ENCODE assay signal across 12 cellular contexts in genomic region chr4:147793973-147794690, GRCh38.
DNase-seq lines count a peak whose midpoint lies in the region; ATAC-seq, FAIRE-seq and TF ChIP-seq lines count a peak whose summit lies in the region.
"Had no signal": no experiment of that assay in that cellular context is flagged by ENCODE, and none has a peak within 500 bp of the region (broad histone marks: within the 10 kb centered on the region; RNA-seq: fewer than 3 reads in every experiment).

No MANE protein-coding gene starts in this region.

- H3K36me3 ChIP-seq in Panc1 (ENCODE audit: control insufficient read depth, insufficient read depth, low read length) (no peaks in the 10 kb centered on the region), mesendoderm (ENCODE audit: control insufficient read depth, insufficient read depth, low read length) (no peaks in the 10 kb centered on the region)
- H3K36me3 ChIP-seq: HAP-1 had no signal

- in situ Hi-C loops in Panc1 (cut with HindIII; ENCODE audit: low pct_unique_long_range_greater_than_20kb, low sequenced_read_pairs) = no loop called here

- no peaks in the 10 kb centered on the region for H3K79me2 ChIP-seq in mesendoderm (ENCODE audit: control insufficient read depth, insufficient read depth, low read length)

- CTCF ChIA-PET in Panc1 (lab: Charles Lee) = no interaction called here

- H3K27ac Mint-ChIP-seq in mesothelial cell of epicardium = peak overlapping the region; percentile 80
- H3K27ac Mint-ChIP-seq in stimulated activated naive B cell treated with anti-CD40 and anti-IgM and Interleukin-4, amounts not matched to agents 10 μg/mL and 1 μg/mL and 100 μg/mL, for 72 hours = no peak overlapping the region

- no peaks in the 10 kb centered on the region for H3K36me3 Mint-ChIP-seq in mesothelial cell of epicardium
- no peaks in the 10 kb centered on the region for H3K36me3 Mint-ChIP-seq in stimulated activated naive B cell treated with anti-CD40 and anti-IgM and Interleukin-4, amounts not matched to agents 10 μg/mL and 1 μg/mL and 100 μg/mL, for 72 hours

- no peak overlapping the region for H3K56ac ChIP-seq in mesendoderm (ENCODE audit: low read length)

- POLR2A ChIA-PET in Panc1 (lab: Charles Lee) = no interaction called here

- no peak overlapping the region for H3K23ac ChIP-seq in mesendoderm (ENCODE audit: low read length)

- no peak overlapping the region for H2BK120ac ChIP-seq in mesendoderm (ENCODE audit: low read depth, low read length)

- H2AK5ac ChIP-seq in mesendoderm (ENCODE audit: low read length) = no peak overlapping the region

- H3K9me3 Mint-ChIP-seq in mesothelial cell of epicardium = no peaks in the 10 kb centered on the region
- H3K9me3 Mint-ChIP-seq in stimulated activated naive B cell treated with anti-CD40 and anti-IgM and Interleukin-4, amounts not matched to agents 10 μg/mL and 1 μg/mL and 100 μg/mL, for 72 hours = peaks cover 0 to 3% of the 10 kb centered on the region in 2 donors

- no peak overlapping the region for H3K4me3 Mint-ChIP-seq in mesothelial cell of epicardium
- H3K4me3 Mint-ChIP-seq in stimulated activated naive B cell treated with anti-CD40 and anti-IgM and Interleukin-4, amounts not matched to agents 10 μg/mL and 1 μg/mL and 100 μg/mL, for 72 hours = no peak overlapping the region

- no peak overlapping the region for H3K4me2 ChIP-seq in mesendoderm (ENCODE audit: low read length)

- peaks cover 30% of the 10 kb centered on the region for H3K4me1 Mint-ChIP-seq in mesothelial cell of epicardium
- H3K4me1 Mint-ChIP-seq in stimulated activated naive B cell treated with anti-CD40 and anti-IgM and Interleukin-4, amounts not matched to agents 10 μg/mL and 1 μg/mL and 100 μg/mL, for 72 hours = peaks cover 12 to 31% of the 10 kb centered on the region in 2 donors

- H3K4ac ChIP-seq in mesendoderm (ENCODE audit: low read depth, low read length) = no peak overlapping the region

- intact Hi-C loops in Panc1 (cut with micrococcal nuclease; ENCODE audit: unreplicated experiment) = no loop called here

- no CpG with 5 or more reads among the region's 4 CpGs for WGBS in mesendoderm (ENCODE audit: extremely low coverage, insufficient coverage, low lambda C conversion rate)

- no peak overlapping the region for H3K9ac ChIP-seq in mesendoderm (ENCODE audit: low read length)

- peak overlapping the region; percentile 61; the same call in 1 of the 2 replicates for H3K27ac ChIP-seq in Panc1 (ENCODE audit: low read length)
- H3K27ac ChIP-seq in mesendoderm (ENCODE audit: low read depth, low read length) = no peak overlapping the region

- no peak for FAIRE-seq in urothelium cell line (lab: Jason Lieb, UNC)

- ATAC-seq in GM18498 (IDR thresholded peaks at IDR 0.05; ENCODE audit: unreplicated experiment) (peak; percentile 31), GM21576 (IDR thresholded peaks at IDR 0.05; ENCODE audit: unreplicated experiment) (peak; percentile 39), Panc1 (peak; percentile 22; the same call in 1 of the 2 replicates)
- ATAC-seq in stimulated activated naive B cell treated with anti-CD40 and anti-IgM and Interleukin-4, amounts not matched to agents 10 μg/mL and 1 μg/mL and 100 μg/mL, for 72 hours (replicated peaks) = no peak

- no peak overlapping the region for H2BK15ac ChIP-seq in mesendoderm (replicated peaks; ENCODE audit: low read depth)

- BruUV-seq in Panc1 (replicated peaks; lab: Mats Ljungman, UMichigan) = no TSS peak

- H2BK5ac ChIP-seq in mesendoderm (ENCODE audit: low read length) = no peak overlapping the region

- H3K18ac ChIP-seq in mesendoderm (ENCODE audit: low read length) = no peak overlapping the region

- peaks cover 21% of the 10 kb centered on the region for H3K4me1 ChIP-seq in Panc1 (ENCODE audit: control insufficient read depth, insufficient read depth, low read length)
- H3K4me1 ChIP-seq in mesendoderm (ENCODE audit: control insufficient read depth, low read depth, low read length) = no peaks in the 10 kb centered on the region

- H3K27me3 ChIP-seq in Panc1 (ENCODE audit: control insufficient read depth, insufficient read depth, low read length) (no peaks in the 10 kb centered on the region), mesendoderm (ENCODE audit: insufficient read depth, low read length, poor library complexity) (no peaks in the 10 kb centered on the region)

- no peaks in the 10 kb centered on the region for H3K27me3 Mint-ChIP-seq in mesothelial cell of epicardium (ENCODE audit: low read depth)
- H3K27me3 Mint-ChIP-seq in stimulated activated naive B cell treated with anti-CD40 and anti-IgM and Interleukin-4, amounts not matched to agents 10 μg/mL and 1 μg/mL and 100 μg/mL, for 72 hours = peaks cover 5 to 8% of the 10 kb centered on the region in 2 donors

- H3K9me3 ChIP-seq in Panc1 (ENCODE audit: control insufficient read depth, insufficient read depth, low read depth, low read length) = no peaks in the 10 kb centered on the region
- H3K9me3 ChIP-seq: HAP-1 had no signal

- H4K5ac ChIP-seq in mesendoderm (ENCODE audit: low read length) = no peak overlapping the region

- H3K79me1 ChIP-seq in mesendoderm (ENCODE audit: low read length) = peaks cover 2% of the 10 kb centered on the region

- H3K4me3 ChIP-seq in Panc1 (ENCODE audit: low read depth in 2 of 2, low read length in 2 of 2) = no peak overlapping the region
- no peak overlapping the region for H3K4me3 ChIP-seq in mesendoderm (ENCODE audit: low read length)
- H3K4me3 ChIP-seq: HAP-1 had no signal

- TF ChIP-seq CTCF in Panc1 (IDR thresholded peaks at IDR 0.05) (no peak), mesothelial cell of epicardium (IDR thresholded peaks at IDR 0.05; ENCODE audit: unreplicated experiment) (no peak)

- no peak for DNase-seq in Panc1 (ENCODE audit: low read depth, low spot score)
- DNase-seq in mesothelial cell of epicardium (ENCODE audit: low spot score in 2 of 2, unreplicated experiment in 2 of 2) = no peak
- DNase-seq in urothelium cell line (ENCODE audit: low spot score) = no peak
- DNase-seq in mesendoderm = no peak
- no peak for DNase-seq in stimulated activated naive B cell treated with anti-CD40 and anti-IgM and Interleukin-4, amounts not matched to agents 10 μg/mL and 1 μg/mL and 100 μg/mL, for 72 hours
- no peak for DNase-seq in NCI-H187 (lab: John Stamatoyannopoulos, UW)
- DNase-seq: activated gamma-delta T cell treated with Interleukin-2 at 50 U/mL for 16 hours, EL, MV-4-11 had no signal

- H4K8ac ChIP-seq in mesendoderm (ENCODE audit: low read depth, low read length) = no peak overlapping the region

Comparison
In these comparisons a context has a peak if more than half of its experiments do, and no peak if none do; other contexts are left out.
1. ATAC-seq: peak in GM18498 (single experiment), GM21576 (single experiment) and Panc1 (single experiment); none in stimulated activated naive B cell treated with anti-CD40 and anti-IgM and Interleukin-4, amounts not matched to agents 10 μg/mL and 1 μg/mL and 100 μg/mL, for 72 hours (0 of 2).